In the genomic region with DNA sequence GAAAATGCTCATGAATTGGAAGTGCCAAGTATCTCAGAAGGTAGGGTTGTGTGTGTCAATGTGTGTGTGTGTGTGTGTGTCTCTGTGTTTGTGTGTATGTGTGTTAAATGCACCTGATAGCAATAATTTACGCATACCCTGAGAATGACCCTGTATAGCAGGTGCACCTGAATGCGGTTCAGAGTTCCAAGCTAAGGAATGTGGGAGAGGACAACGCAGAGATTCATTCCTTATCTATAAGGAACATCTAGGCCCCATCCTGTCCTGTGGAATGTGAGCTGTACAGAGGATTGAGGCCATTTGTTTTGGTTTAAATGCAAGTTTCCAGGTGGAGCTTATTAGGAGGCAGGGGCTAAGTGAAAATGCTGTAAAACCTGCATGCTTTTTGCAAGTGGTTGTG, we compare ENCODE assay signal across 1 cellular context.
TF ChIP-seq lines count a peak whose summit lies in the region.

No MANE protein-coding gene starts in this region.

TF ChIP-seq in IMR-90, 13 proteins besides CTCF, POLR2A, EP300 and RAD21:
- TF ChIP-seq CHD1 (IDR thresholded peaks at IDR 0.05; ENCODE audit: low read depth, low read length) (no peak), BHLHE40 (IDR thresholded peaks at IDR 0.05; ENCODE audit: low read depth, low read length) (no peak), SMC3 (IDR thresholded peaks at IDR 0.05; ENCODE audit: low read depth, low read length) (no peak), NFE2L2 (IDR thresholded peaks at IDR 0.05; ENCODE audit: low read depth, low read length) (no peak), FOS (IDR thresholded peaks at IDR 0.05; ENCODE audit: low read depth, low read length) (no peak), RCOR1 (IDR thresholded peaks at IDR 0.05; ENCODE audit: insufficient replicate concordance, low read length) (no peak), MAFK (IDR thresholded peaks at IDR 0.05; ENCODE audit: low read depth, low read length) (no peak), CEBPB (IDR thresholded peaks at IDR 0.05; ENCODE audit: low read depth, low read length) (no peak), RFX5 (IDR thresholded peaks at IDR 0.05; ENCODE audit: low read depth, low read length) (no peak), MAZ (IDR thresholded peaks at IDR 0.05; ENCODE audit: borderline replicate concordance, low read depth, low read length) (no peak), MXI1 (IDR thresholded peaks at IDR 0.05; ENCODE audit: borderline replicate concordance, low read depth, low read length) (no peak)
- TF ChIP-seq, protein P1, sequence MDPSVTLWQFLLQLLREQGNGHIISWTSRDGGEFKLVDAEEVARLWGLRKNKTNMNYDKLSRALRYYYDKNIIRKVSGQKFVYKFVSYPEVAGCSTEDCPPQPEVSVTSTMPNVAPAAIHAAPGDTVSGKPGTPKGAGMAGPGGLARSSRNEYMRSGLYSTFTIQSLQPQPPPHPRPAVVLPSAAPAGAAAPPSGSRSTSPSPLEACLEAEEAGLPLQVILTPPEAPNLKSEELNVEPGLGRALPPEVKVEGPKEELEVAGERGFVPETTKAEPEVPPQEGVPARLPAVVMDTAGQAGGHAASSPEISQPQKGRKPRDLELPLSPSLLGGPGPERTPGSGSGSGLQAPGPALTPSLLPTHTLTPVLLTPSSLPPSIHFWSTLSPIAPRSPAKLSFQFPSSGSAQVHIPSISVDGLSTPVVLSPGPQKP (IDR thresholded peaks at IDR 0.05; ENCODE audit: borderline replicate concordance, low read depth, low read length): no peak
- TF ChIP-seq, protein P2, sequence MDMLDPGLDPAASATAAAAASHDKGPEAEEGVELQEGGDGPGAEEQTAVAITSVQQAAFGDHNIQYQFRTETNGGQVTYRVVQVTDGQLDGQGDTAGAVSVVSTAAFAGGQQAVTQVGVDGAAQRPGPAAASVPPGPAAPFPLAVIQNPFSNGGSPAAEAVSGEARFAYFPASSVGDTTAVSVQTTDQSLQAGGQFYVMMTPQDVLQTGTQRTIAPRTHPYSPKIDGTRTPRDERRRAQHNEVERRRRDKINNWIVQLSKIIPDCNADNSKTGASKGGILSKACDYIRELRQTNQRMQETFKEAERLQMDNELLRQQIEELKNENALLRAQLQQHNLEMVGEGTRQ (IDR thresholded peaks at IDR 0.05; ENCODE audit: low read depth, low read length): no peak
